Comparison of ENCODE assay signal across 16 cellular contexts in the genomic region with DNA sequence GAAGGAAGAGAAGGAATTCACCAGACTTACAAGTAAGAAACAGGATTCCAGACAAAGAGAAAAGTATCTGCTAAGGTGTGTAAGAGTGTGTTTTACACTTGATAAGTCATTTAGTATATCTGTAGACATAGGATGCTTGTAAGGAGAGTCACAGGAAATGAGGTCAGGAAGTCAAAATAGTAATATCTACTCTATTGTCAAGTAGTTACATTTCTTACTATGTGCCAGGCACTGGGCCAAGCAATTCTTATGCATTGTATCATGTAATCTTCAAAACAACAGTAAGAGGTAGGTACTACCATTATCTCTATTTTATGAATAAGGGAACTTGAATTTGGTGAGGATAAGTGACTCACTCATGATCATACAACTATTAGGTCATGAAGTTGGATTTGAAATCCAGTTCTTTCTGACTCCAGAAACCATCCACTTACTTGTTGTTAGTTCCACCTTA.
DNase-seq lines count a peak whose midpoint lies in the region; ATAC-seq, FAIRE-seq and TF ChIP-seq lines count a peak whose summit lies in the region.
"Had no signal": no experiment of that assay in that cellular context is flagged by ENCODE, and none has a peak within 500 bp of the region (broad histone marks: within the 10 kb centered on the region; RNA-seq: fewer than 3 reads in every experiment).

No MANE protein-coding gene starts in this region.

- peak overlapping the region; percentile 45 for H3K27ac ChIP-seq in Panc1 (ENCODE audit: low read length)
- H3K27ac ChIP-seq: left lung, SK-N-MC had no signal

- intact Hi-C loops in Panc1 (cut with micrococcal nuclease; ENCODE audit: unreplicated experiment), result no loop called here

- POLR2A ChIA-PET in activated naive CD8-positive, alpha-beta T cell treated with anti-CD3 and anti-CD28 coated beads, Interleukin-2, amount 10 ng/mL, durations not matched to agents 7 days and 5 days (lab: Charles Lee), result no interaction called here
- POLR2A ChIA-PET in Panc1 (lab: Charles Lee), result no interaction called here

- no peaks in the 10 kb centered on the region for H3K9me3 ChIP-seq in Panc1 (ENCODE audit: control insufficient read depth, insufficient read depth, low read depth, low read length)
- H3K9me3 ChIP-seq: left lung had no signal

- H3K27me3 ChIP-seq in Panc1 (ENCODE audit: control insufficient read depth, insufficient read depth, low read length), result no peaks in the 10 kb centered on the region

- H3K4me3 Mint-ChIP-seq in activated naive CD8-positive, alpha-beta T cell treated with anti-CD3 and anti-CD28 coated beads, Interleukin-2, amount 10 ng/mL, durations not matched to agents 7 days and 5 days, result no peak overlapping the region
- no peak overlapping the region for H3K4me3 Mint-ChIP-seq in activated naive CD8-positive, alpha-beta T cell treated with anti-CD3 and anti-CD28 coated beads for 36 hours
- H3K4me3 Mint-ChIP-seq in effector memory CD8-positive, alpha-beta T cell, result no peak overlapping the region
- H3K4me3 Mint-ChIP-seq: neural crest cell, type B pancreatic cell had no signal

- peaks cover 29% of the 10 kb centered on the region for H3K36me3 Mint-ChIP-seq in activated naive CD8-positive, alpha-beta T cell treated with anti-CD3 and anti-CD28 coated beads, Interleukin-2, amount 10 ng/mL, durations not matched to agents 7 days and 5 days
- peaks cover 26% of the 10 kb centered on the region for H3K36me3 Mint-ChIP-seq in activated naive CD8-positive, alpha-beta T cell treated with anti-CD3 and anti-CD28 coated beads for 36 hours
- H3K36me3 Mint-ChIP-seq in effector memory CD8-positive, alpha-beta T cell (ENCODE audit: insufficient read depth), result peaks cover 14% of the 10 kb centered on the region
- H3K36me3 Mint-ChIP-seq: type B pancreatic cell had no signal

- FAIRE-seq in urothelium cell line (lab: Jason Lieb, UNC), result no peak

- ATAC-seq in activated naive CD8-positive, alpha-beta T cell treated with anti-CD3 and anti-CD28 coated beads, Interleukin-2, amount 10 ng/mL, durations not matched to agents 7 days and 5 days (ENCODE audit: low read depth), result peak; percentile 46
- ATAC-seq in Panc1 (peak; percentile 41; the same call in 1 of the 2 replicates), HG03460 (IDR thresholded peaks at IDR 0.05; ENCODE audit: unreplicated experiment) (no peak), GM21390 (IDR thresholded peaks at IDR 0.05; ENCODE audit: unreplicated experiment) (no peak), HG02981 (IDR thresholded peaks at IDR 0.05; ENCODE audit: unreplicated experiment) (no peak)
- peak; percentile 48 for ATAC-seq in effector memory CD8-positive, alpha-beta T cell (replicated peaks)
- ATAC-seq: left lung had no signal

- no peak overlapping the region for H3K4me3 ChIP-seq in Panc1 (ENCODE audit: low read depth in 2 of 2, low read length in 2 of 2)
- H3K4me3 ChIP-seq: left lung, SK-N-MC had no signal

- no TSS peak for BruUV-seq in Panc1 (replicated peaks; lab: Mats Ljungman, UMichigan)

- CTCF ChIA-PET in Panc1 (lab: Charles Lee), result no interaction called here

- no peak overlapping the region for H3K27ac Mint-ChIP-seq in activated naive CD8-positive, alpha-beta T cell treated with anti-CD3 and anti-CD28 coated beads, Interleukin-2, amount 10 ng/mL, durations not matched to agents 7 days and 5 days
- H3K27ac Mint-ChIP-seq in activated naive CD8-positive, alpha-beta T cell treated with anti-CD3 and anti-CD28 coated beads for 36 hours, result no peak overlapping the region
- peak overlapping the region in 1 of 2 donors; percentile 19 for H3K27ac Mint-ChIP-seq in effector memory CD8-positive, alpha-beta T cell
- H3K27ac Mint-ChIP-seq: type B pancreatic cell had no signal

- no peak for DNase-seq in activated naive CD8-positive, alpha-beta T cell treated with anti-CD3 and anti-CD28 coated beads, Interleukin-2, amount 10 ng/mL, durations not matched to agents 7 days and 5 days
- no peak for DNase-seq in activated naive CD8-positive, alpha-beta T cell treated with anti-CD3 and anti-CD28 coated beads for 36 hours
- DNase-seq in Panc1 (ENCODE audit: low read depth, low spot score) (no peak), urothelium cell line (ENCODE audit: low spot score) (peak; percentile 36)
- DNase-seq in effector memory CD8-positive, alpha-beta T cell, result no peak
- DNase-seq: activated CD4-positive, alpha-beta T cell treated with anti-CD3 and anti-CD28 coated beads for 48 hours; glutamatergic neuron; left lung; NCI-H146; NCI-H748 treated with DMSO at 0.1 percent for 48 hours had no signal

- in situ Hi-C loops in Panc1 (cut with HindIII; ENCODE audit: low pct_unique_long_range_greater_than_20kb, low sequenced_read_pairs), result no loop called here

- H3K4me1 ChIP-seq in Panc1 (ENCODE audit: control insufficient read depth, insufficient read depth, low read length), result peaks cover 29% of the 10 kb centered on the region

- peaks cover 34% of the 10 kb centered on the region for H3K4me1 Mint-ChIP-seq in activated naive CD8-positive, alpha-beta T cell treated with anti-CD3 and anti-CD28 coated beads, Interleukin-2, amount 10 ng/mL, durations not matched to agents 7 days and 5 days
- H3K4me1 Mint-ChIP-seq in activated naive CD8-positive, alpha-beta T cell treated with anti-CD3 and anti-CD28 coated beads for 36 hours, result peaks cover 35% of the 10 kb centered on the region
- peaks cover 35 to 54% of the 10 kb centered on the region in 2 donors for H3K4me1 Mint-ChIP-seq in effector memory CD8-positive, alpha-beta T cell (ENCODE audit: low read depth in 2 of 2)

- H3K27me3 Mint-ChIP-seq in activated naive CD8-positive, alpha-beta T cell treated with anti-CD3 and anti-CD28 coated beads, Interleukin-2, amount 10 ng/mL, durations not matched to agents 7 days and 5 days, result no peaks in the 10 kb centered on the region
- H3K27me3 Mint-ChIP-seq in activated naive CD8-positive, alpha-beta T cell treated with anti-CD3 and anti-CD28 coated beads for 36 hours, result no peaks in the 10 kb centered on the region
- no peaks in the 10 kb centered on the region for H3K27me3 Mint-ChIP-seq in effector memory CD8-positive, alpha-beta T cell

- no peaks in the 10 kb centered on the region for H3K36me3 ChIP-seq in Panc1 (ENCODE audit: control insufficient read depth, insufficient read depth, low read length)
- H3K36me3 ChIP-seq: left lung had no signal

- no peaks in the 10 kb centered on the region for H3K9me3 Mint-ChIP-seq in activated naive CD8-positive, alpha-beta T cell treated with anti-CD3 and anti-CD28 coated beads, Interleukin-2, amount 10 ng/mL, durations not matched to agents 7 days and 5 days
- no peaks in the 10 kb centered on the region for H3K9me3 Mint-ChIP-seq in activated naive CD8-positive, alpha-beta T cell treated with anti-CD3 and anti-CD28 coated beads for 36 hours
- H3K9me3 Mint-ChIP-seq in effector memory CD8-positive, alpha-beta T cell, result no peaks in the 10 kb centered on the region
- H3K9me3 Mint-ChIP-seq: type B pancreatic cell had no signal

- TF ChIP-seq CTCF in Panc1 (IDR thresholded peaks at IDR 0.05), result no peak

Comparison
In these comparisons a context has a peak if more than half of its experiments do, and no peak if none do; other contexts are left out.
1. ATAC-seq: peak in activated naive CD8-positive, alpha-beta T cell treated with anti-CD3 and anti-CD28 coated beads, Interleukin-2, amount 10 ng/mL, durations not matched to agents 7 days and 5 days (single experiment), Panc1 (single experiment) and effector memory CD8-positive, alpha-beta T cell (single experiment); none in HG03460 (single experiment), GM21390 (single experiment) and HG02981 (single experiment).